In the genomic region with DNA sequence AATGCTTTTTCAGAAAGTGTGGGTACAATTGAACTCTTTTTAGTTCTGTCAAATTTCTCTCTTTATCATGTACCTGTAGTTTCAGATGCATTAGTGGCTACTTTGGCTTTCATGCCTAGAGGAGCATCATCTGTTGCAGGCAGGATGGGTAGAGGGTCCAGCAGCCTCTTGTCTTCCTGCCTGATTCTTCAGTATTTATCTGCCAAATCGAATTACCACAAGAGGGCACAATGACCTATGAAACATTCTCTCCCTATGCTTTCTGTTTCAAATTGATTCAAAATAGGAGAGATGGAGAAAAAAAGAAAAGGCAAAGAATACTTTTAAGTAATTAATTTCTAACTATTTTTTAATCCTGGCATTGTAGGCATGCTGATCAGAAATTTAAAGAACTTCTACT, we compare ENCODE assay signal across 8 cellular contexts.
DNase-seq lines count a peak whose midpoint lies in the region; ATAC-seq and TF ChIP-seq lines count a peak whose summit lies in the region.

No MANE protein-coding gene starts in this region.

- no peaks in the 10 kb centered on the region for H3K36me3 ChIP-seq in gastrocnemius medialis

- no peaks in the 10 kb centered on the region for H3K4me1 ChIP-seq in gastrocnemius medialis

- DNase-seq in A172 (ENCODE audit: low spot score) (peak; percentile 68), NCI-H2196 treated with DMSO at 0.1 percent for 48 hours (lab: John Stamatoyannopoulos, UW; ENCODE audit: unreplicated experiment) (peak; percentile 28), dorsolateral prefrontal cortex (no peak), retina (peak; percentile 42), gastrocnemius medialis (no peak)
- DNase-seq in activated naive CD4-positive, alpha-beta T cell treated with anti-CD3 and anti-CD28 coated beads, Interleukin-2, amount 50 U/mL, for 16 hours = no peak

- TF ChIP-seq POLR2A in GM18505 (IDR thresholded peaks at IDR 0.05; ENCODE audit: borderline replicate concordance, extremely low read depth, insufficient read depth, insufficient read length) = no peak
- no peak for TF ChIP-seq POLR2A in gastrocnemius medialis (IDR thresholded peaks at IDR 0.05)

- ATAC-seq in GM18505 (IDR thresholded peaks at IDR 0.05; ENCODE audit: unreplicated experiment) (peak; percentile 72), HG02973 (IDR thresholded peaks at IDR 0.05; ENCODE audit: unreplicated experiment) (peak; percentile 64), gastrocnemius medialis (no peak)

- in situ Hi-C loops in gastrocnemius medialis (cut with MboI; ENCODE audit: low sequenced_read_pairs in 4 of 4) = no loop called here

- no peak overlapping the region for H3K27ac ChIP-seq in dorsolateral prefrontal cortex
- no peak overlapping the region for H3K27ac ChIP-seq in gastrocnemius medialis

- intact Hi-C loops in dorsolateral prefrontal cortex (cut with DNase I) (loop anchor here in 1 of 2 donors (10.0 kb wide), 1 partner anchor 1441 kb away; the partner anchor contains the start of gene LRATD1), gastrocnemius medialis (cut with DNase I; ENCODE audit: low total_unique reads) (no loop called here)

- TF ChIP-seq CTCF in dorsolateral prefrontal cortex (IDR thresholded peaks at IDR 0.05 in 54 of 56, conservative IDR thresholded peaks at IDR 0.05 in 2 of 56; ENCODE audit: low read depth in 1 of 56, partially characterized antibody in 56 of 56) (peak in 55 of 56 donors; percentile 26 to 70 (median 49)), gastrocnemius medialis (IDR thresholded peaks at IDR 0.05 in 4 of 5, conservative IDR thresholded peaks at IDR 0.05 in 1 of 5) (no peak)

- H3K4me3 ChIP-seq in dorsolateral prefrontal cortex (no peak overlapping the region), gastrocnemius medialis (no peak overlapping the region)

- H3K9me3 ChIP-seq in gastrocnemius medialis = no peaks in the 10 kb centered on the region

- H3K27me3 ChIP-seq in dorsolateral prefrontal cortex (peaks cover 0 to 9% (median 0%) of the 10 kb centered on the region in 45 donors), gastrocnemius medialis (no peaks in the 10 kb centered on the region)

Comparison
In these comparisons a context has a peak if more than half of its experiments do, and no peak if none do; other contexts are left out.
1. DNase-seq: peak in A172 (single experiment), NCI-H2196 treated with DMSO at 0.1 percent for 48 hours (single experiment) and retina (single experiment); none in dorsolateral prefrontal cortex (0 of 10), gastrocnemius medialis (0 of 2) and activated naive CD4-positive, alpha-beta T cell treated with anti-CD3 and anti-CD28 coated beads, Interleukin-2, amount 50 U/mL, for 16 hours (single experiment).
2. ATAC-seq: peak in GM18505 (single experiment) and HG02973 (single experiment); none in gastrocnemius medialis (0 of 2).
3. CTCF ChIP-seq: peak in dorsolateral prefrontal cortex (55 of 56); none in gastrocnemius medialis (0 of 5).